1 cellular context compared by ENCODE assay signal in genomic region chr11:61610905-61611304, GRCh38.
TF ChIP-seq lines count a peak whose summit lies in the region.

No MANE protein-coding gene starts in this region.

TF ChIP-seq in neural cell, 6 proteins besides CTCF, POLR2A, EP300 and RAD21 (continued from another document):
- TF ChIP-seq, protein P1, sequence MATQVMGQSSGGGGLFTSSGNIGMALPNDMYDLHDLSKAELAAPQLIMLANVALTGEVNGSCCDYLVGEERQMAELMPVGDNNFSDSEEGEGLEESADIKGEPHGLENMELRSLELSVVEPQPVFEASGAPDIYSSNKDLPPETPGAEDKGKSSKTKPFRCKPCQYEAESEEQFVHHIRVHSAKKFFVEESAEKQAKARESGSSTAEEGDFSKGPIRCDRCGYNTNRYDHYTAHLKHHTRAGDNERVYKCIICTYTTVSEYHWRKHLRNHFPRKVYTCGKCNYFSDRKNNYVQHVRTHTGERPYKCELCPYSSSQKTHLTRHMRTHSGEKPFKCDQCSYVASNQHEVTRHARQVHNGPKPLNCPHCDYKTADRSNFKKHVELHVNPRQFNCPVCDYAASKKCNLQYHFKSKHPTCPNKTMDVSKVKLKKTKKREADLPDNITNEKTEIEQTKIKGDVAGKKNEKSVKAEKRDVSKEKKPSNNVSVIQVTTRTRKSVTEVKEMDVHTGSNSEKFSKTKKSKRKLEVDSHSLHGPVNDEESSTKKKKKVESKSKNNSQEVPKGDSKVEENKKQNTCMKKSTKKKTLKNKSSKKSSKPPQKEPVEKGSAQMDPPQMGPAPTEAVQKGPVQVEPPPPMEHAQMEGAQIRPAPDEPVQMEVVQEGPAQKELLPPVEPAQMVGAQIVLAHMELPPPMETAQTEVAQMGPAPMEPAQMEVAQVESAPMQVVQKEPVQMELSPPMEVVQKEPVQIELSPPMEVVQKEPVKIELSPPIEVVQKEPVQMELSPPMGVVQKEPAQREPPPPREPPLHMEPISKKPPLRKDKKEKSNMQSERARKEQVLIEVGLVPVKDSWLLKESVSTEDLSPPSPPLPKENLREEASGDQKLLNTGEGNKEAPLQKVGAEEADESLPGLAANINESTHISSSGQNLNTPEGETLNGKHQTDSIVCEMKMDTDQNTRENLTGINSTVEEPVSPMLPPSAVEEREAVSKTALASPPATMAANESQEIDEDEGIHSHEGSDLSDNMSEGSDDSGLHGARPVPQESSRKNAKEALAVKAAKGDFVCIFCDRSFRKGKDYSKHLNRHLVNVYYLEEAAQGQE (IDR thresholded peaks at IDR 0.05; ENCODE audit: borderline replicate concordance) = no peak
- no peak for TF ChIP-seq SMC3 (conservative IDR thresholded peaks at IDR 0.05; ENCODE audit: poor library complexity)
- TF ChIP-seq POLR2AphosphoS5 (IDR thresholded peaks at IDR 0.05) = no peak
TF ChIP-seq in neural cell: peak in this region for 0.
